ENCODE assay signal across 1 cellular context in genomic region chr12:1529862-1530591, GRCh38.
TF ChIP-seq lines count a peak whose summit lies in the region.

No MANE protein-coding gene starts in this region.

TF ChIP-seq in IMR-90, 13 proteins besides CTCF, POLR2A, EP300 and RAD21 (continued from another document):
- TF ChIP-seq USF2 (IDR thresholded peaks at IDR 0.05; ENCODE audit: low read depth, low read length) (no peak), CEBPB (IDR thresholded peaks at IDR 0.05; ENCODE audit: low read depth, low read length) (no peak), MXI1 (IDR thresholded peaks at IDR 0.05; ENCODE audit: borderline replicate concordance, low read depth, low read length) (no peak)
